In genomic region chr18:79413025-79413424, GRCh38 we compare ENCODE assay signal across 15 cellular contexts.
"Had no signal": no experiment of that assay in that cellular context is flagged by ENCODE, and none has a peak within 500 bp of the region (broad histone marks: within the 10 kb centered on the region; RNA-seq: fewer than 3 reads in every experiment).

No MANE protein-coding gene starts in this region.

- ATAC-seq: activated CD8-positive, alpha-beta T cell treated with anti-CD3 and anti-CD28 coated beads, Interleukin-2, amount 10 ng/mL, durations not matched to agents 7 days and 5 days; SK-N-SH treated with all-trans-retinoic acid at 6 μM for 48 hours had no signal

- DNase-seq: activated CD4-positive, alpha-beta T cell treated with anti-CD3 and anti-CD28 coated beads for 4 hours; activated CD8-positive, alpha-beta memory T cell treated with anti-CD3 and anti-CD28 coated beads, Interleukin-2, amount 50 U/mL, for 48 hours; activated CD8-positive, alpha-beta T cell treated with anti-CD3 and anti-CD28 coated beads, Interleukin-2, amount 10 ng/mL, durations not matched to agents 7 days and 5 days; activated effector memory CD4-positive, alpha-beta T cell treated with Interleukin-2 at 50 U/mL for 16 hours; anterior cingulate cortex; endodermal cell; mesendoderm; stimulated activated CD4-positive, alpha-beta T cell treated with anti-CD3 and anti-CD28 coated beads, Interleukin-4, amount 100 ng/mL, for 4 hours; uterus had no signal

- H3K36me3 ChIP-seq: breast epithelium, uterus had no signal

- H3K27me3 Mint-ChIP-seq: activated naive CD8-positive, alpha-beta T cell had no signal

- H3K9me3 Mint-ChIP-seq: endodermal cell had no signal

- H3K27ac Mint-ChIP-seq: activated CD8-positive, alpha-beta T cell treated with anti-CD3 and anti-CD28 coated beads, Interleukin-2, amount 10 ng/mL, durations not matched to agents 7 days and 5 days; activated naive CD8-positive, alpha-beta T cell; endodermal cell had no signal

- H3K4me3 ChIP-seq: breast epithelium, esophagus muscularis mucosa, pancreas, tibial artery, uterus had no signal

- H3K27ac ChIP-seq: breast epithelium, esophagus muscularis mucosa, pancreas, tibial artery, uterus had no signal

- H3K9me3 ChIP-seq: breast epithelium, esophagus muscularis mucosa, pancreas, tibial artery, uterus had no signal

- H3K4me1 ChIP-seq: breast epithelium, pancreas, uterus had no signal

- H3K4me3 Mint-ChIP-seq: activated CD8-positive, alpha-beta T cell treated with anti-CD3 and anti-CD28 coated beads, Interleukin-2, amount 10 ng/mL, durations not matched to agents 7 days and 5 days; activated naive CD8-positive, alpha-beta T cell; endodermal cell had no signal
